In genomic region chr2:75521225-75521872, GRCh38 we compare ENCODE assay signal across 1 cellular context.
TF ChIP-seq lines count a peak whose summit lies in the region.

No MANE protein-coding gene starts in this region.

TF ChIP-seq in HepG2, 621 proteins besides CTCF, POLR2A, EP300 and RAD21 (continued from another document and continues in another):
- TF ChIP-seq, protein P1, sequence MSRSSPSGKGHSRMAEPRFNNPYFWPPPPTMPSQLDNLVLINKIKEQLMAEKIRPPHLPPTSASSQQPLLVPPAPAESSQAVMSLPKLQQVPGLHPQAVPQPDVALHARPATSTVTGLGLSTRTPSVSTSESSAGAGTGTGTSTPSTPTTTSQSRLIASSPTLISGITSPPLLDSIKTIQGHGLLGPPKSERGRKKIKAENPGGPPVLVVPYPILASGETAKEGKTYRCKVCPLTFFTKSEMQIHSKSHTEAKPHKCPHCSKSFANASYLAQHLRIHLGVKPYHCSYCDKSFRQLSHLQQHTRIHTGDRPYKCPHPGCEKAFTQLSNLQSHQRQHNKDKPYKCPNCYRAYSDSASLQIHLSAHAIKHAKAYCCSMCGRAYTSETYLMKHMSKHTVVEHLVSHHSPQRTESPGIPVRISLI (CRISPR knock-in tag; IDR thresholded peaks at IDR 0.05; ENCODE audit: borderline replicate concordance): no peak
- TF ChIP-seq ZNF879 (CRISPR knock-in tag; IDR thresholded peaks at IDR 0.05) (no peak), ZSCAN29 (CRISPR knock-in tag; conservative IDR thresholded peaks at IDR 0.05) (peak; percentile 83), ZMYM4 (CRISPR knock-in tag; IDR thresholded peaks at IDR 0.05) (peak; percentile 62; the same call in 1 of the 2 replicates), CSRNP2 (CRISPR knock-in tag; conservative IDR thresholded peaks at IDR 0.05; ENCODE audit: low read depth) (no peak), ZNF816 (CRISPR knock-in tag; IDR thresholded peaks at IDR 0.05; ENCODE audit: borderline replicate concordance) (0 out of 2 replicates have a peak, but pooled peaks have one; percentile 23), SPEN (CRISPR knock-in tag; IDR thresholded peaks at IDR 0.05; ENCODE audit: low read depth) (no peak), LCORL (IDR thresholded peaks at IDR 0.05) (0 out of 2 replicates have a peak, but pooled peaks have one; percentile 48), LCORL (CRISPR knock-in tag; IDR thresholded peaks at IDR 0.05) (peak; percentile 68; the same call in 1 of the 2 replicates), ZBTB26 (CRISPR knock-in tag; IDR thresholded peaks at IDR 0.05; ENCODE audit: borderline replicate concordance) (no peak), TBL1XR1 (IDR thresholded peaks at IDR 0.05; ENCODE audit: borderline replicate concordance, low read length, partially characterized antibody) (peak; percentile 88), HNF1A (IDR thresholded peaks at IDR 0.05; ENCODE audit: low read depth) (peak; percentile 95), HNF1A (CRISPR knock-in tag; IDR thresholded peaks at IDR 0.05; ENCODE audit: borderline replicate concordance) (peak; percentile 92; the same call in 1 of the 2 replicates), BRD4 (CRISPR knock-in tag; IDR thresholded peaks at IDR 0.05) (peak; percentile 95), HDAC6 (IDR thresholded peaks at IDR 0.05; ENCODE audit: low read depth, low read length) (0 out of 2 replicates have a peak, but pooled peaks have one; percentile 48), ZNF747 (CRISPR knock-in tag; IDR thresholded peaks at IDR 0.05; ENCODE audit: borderline replicate concordance) (0 out of 2 replicates have a peak, but pooled peaks have one; percentile 57), NR1H2 (CRISPR knock-in tag; IDR thresholded peaks at IDR 0.05; ENCODE audit: borderline replicate concordance, low read depth) (no peak), ATF7 (IDR thresholded peaks at IDR 0.05) (peak; percentile 71), ATF7 (CRISPR knock-in tag; IDR thresholded peaks at IDR 0.05) (no peak), HNF4G (IDR thresholded peaks at IDR 0.05; ENCODE audit: borderline replicate concordance, low read depth, low read length) (peak; percentile 100), HNF4G (CRISPR knock-in tag; IDR thresholded peaks at IDR 0.05; ENCODE audit: borderline replicate concordance, low read depth) (peak; percentile 91; the same call in 1 of the 2 replicates), KIAA2018 (CRISPR knock-in tag; IDR thresholded peaks at IDR 0.05; ENCODE audit: borderline replicate concordance) (no peak), KDM4B (CRISPR knock-in tag; IDR thresholded peaks at IDR 0.05) (no peak), MEIS2 (CRISPR knock-in tag; IDR thresholded peaks at IDR 0.05) (0 out of 2 replicates have a peak, but pooled peaks have one; percentile 42), NR2C2 (CRISPR knock-in tag; IDR thresholded peaks at IDR 0.05; ENCODE audit: borderline replicate concordance) (peak; percentile 39; the same call in 1 of the 2 replicates), ZNF205 (CRISPR knock-in tag; IDR thresholded peaks at IDR 0.05) (peak; percentile 59; the same call in 1 of the 2 replicates), TOE1 (CRISPR knock-in tag; IDR thresholded peaks at IDR 0.05) (peak; percentile 66; the same call in 1 of the 2 replicates), ZBTB25 (CRISPR knock-in tag; IDR thresholded peaks at IDR 0.05) (peak; percentile 70)
- TF ChIP-seq, protein P2, sequence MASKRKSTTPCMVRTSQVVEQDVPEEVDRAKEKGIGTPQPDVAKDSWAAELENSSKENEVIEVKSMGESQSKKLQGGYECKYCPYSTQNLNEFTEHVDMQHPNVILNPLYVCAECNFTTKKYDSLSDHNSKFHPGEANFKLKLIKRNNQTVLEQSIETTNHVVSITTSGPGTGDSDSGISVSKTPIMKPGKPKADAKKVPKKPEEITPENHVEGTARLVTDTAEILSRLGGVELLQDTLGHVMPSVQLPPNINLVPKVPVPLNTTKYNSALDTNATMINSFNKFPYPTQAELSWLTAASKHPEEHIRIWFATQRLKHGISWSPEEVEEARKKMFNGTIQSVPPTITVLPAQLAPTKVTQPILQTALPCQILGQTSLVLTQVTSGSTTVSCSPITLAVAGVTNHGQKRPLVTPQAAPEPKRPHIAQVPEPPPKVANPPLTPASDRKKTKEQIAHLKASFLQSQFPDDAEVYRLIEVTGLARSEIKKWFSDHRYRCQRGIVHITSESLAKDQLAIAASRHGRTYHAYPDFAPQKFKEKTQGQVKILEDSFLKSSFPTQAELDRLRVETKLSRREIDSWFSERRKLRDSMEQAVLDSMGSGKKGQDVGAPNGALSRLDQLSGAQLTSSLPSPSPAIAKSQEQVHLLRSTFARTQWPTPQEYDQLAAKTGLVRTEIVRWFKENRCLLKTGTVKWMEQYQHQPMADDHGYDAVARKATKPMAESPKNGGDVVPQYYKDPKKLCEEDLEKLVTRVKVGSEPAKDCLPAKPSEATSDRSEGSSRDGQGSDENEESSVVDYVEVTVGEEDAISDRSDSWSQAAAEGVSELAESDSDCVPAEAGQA (IDR thresholded peaks at IDR 0.05; ENCODE audit: low read depth): no peak
- TF ChIP-seq, protein P2 (CRISPR knock-in tag; IDR thresholded peaks at IDR 0.05; ENCODE audit: borderline replicate concordance): peak; percentile 79; the same call in 1 of the 2 replicates
